In the genomic region with DNA sequence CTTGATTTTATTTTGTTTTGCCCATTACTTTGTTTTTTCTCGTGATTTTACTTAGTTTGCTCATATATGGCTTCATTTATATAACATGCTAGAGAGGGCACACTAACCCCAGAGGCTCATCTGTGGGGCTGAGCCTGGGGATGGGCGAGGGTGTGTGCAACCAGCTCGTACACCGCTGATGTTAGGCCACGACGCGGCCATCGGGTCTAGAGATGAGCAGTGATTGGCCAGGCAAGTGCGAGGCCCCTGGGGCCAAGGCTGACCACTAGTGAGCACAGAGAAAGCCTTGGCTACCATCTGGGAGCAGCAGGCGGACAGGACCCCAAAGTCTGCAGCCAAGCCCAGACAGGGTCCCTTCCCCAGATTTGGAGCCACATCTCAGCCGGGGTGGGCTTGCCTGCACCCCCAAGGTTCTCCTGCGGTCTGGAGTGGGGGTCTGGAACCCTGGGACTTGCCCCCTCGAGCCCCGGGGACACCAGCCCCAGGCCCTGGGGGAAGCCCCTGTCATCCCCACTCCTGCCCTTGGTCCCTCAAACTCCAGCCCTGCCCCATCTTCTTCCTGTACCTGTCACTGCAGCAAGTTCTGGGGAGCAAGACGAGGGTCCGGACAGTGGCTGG, we compare ENCODE assay signal across 1 cellular context.
A peak's percentile ranks its signal among the peaks of the same experiment; 100 is the strongest.
TF ChIP-seq lines count a peak whose summit lies in the region.

No MANE protein-coding gene starts in this region.

TF ChIP-seq in K562, 482 proteins besides CTCF, POLR2A, EP300 and RAD21:
- TF ChIP-seq, protein P1, sequence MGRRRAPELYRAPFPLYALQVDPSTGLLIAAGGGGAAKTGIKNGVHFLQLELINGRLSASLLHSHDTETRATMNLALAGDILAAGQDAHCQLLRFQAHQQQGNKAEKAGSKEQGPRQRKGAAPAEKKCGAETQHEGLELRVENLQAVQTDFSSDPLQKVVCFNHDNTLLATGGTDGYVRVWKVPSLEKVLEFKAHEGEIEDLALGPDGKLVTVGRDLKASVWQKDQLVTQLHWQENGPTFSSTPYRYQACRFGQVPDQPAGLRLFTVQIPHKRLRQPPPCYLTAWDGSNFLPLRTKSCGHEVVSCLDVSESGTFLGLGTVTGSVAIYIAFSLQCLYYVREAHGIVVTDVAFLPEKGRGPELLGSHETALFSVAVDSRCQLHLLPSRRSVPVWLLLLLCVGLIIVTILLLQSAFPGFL (CRISPR knock-in tag; IDR thresholded peaks at IDR 0.05) = no peak
- TF ChIP-seq RBFOX2 (IDR thresholded peaks at IDR 0.05; ENCODE audit: low read depth, low read length) = peak; percentile 38; the same call in 1 of the 2 replicates
